ENCODE assay signal across 10 cellular contexts in genomic region chrX:114519524-114519923, GRCh38.
"Had no signal": no experiment of that assay in that cellular context is flagged by ENCODE, and none has a peak within 500 bp of the region (broad histone marks: within the 10 kb centered on the region; RNA-seq: fewer than 3 reads in every experiment).

No MANE protein-coding gene starts in this region.

- FAIRE-seq: H54 had no signal

- H3K4me3 ChIP-seq: GM23248, GM23338, HAP-1 had no signal

- H2AFZ ChIP-seq: GM23248, GM23338 had no signal

- DNase-seq: GM23248, GOT3, H7, H9, HCEC 1CT, HFFc6 had no signal

- H3K4me1 Mint-ChIP-seq: GM23338 had no signal

- H3K27ac ChIP-seq: GM23248 had no signal

- ATAC-seq: GM23338, HCT116 had no signal

- H3K27ac Mint-ChIP-seq: GM23338, H9, HFFc6 had no signal

- H3K4me1 ChIP-seq: HAP-1 had no signal

- H3K4me2 ChIP-seq: GM23338 had no signal

- H3K4me3 Mint-ChIP-seq: GM23338, H9, HFFc6 had no signal

- H3K9ac ChIP-seq: GM23248 had no signal

- H3K36me3 ChIP-seq: HAP-1 had no signal
